Comparison of ENCODE assay signal across 16 cellular contexts in the genomic region with DNA sequence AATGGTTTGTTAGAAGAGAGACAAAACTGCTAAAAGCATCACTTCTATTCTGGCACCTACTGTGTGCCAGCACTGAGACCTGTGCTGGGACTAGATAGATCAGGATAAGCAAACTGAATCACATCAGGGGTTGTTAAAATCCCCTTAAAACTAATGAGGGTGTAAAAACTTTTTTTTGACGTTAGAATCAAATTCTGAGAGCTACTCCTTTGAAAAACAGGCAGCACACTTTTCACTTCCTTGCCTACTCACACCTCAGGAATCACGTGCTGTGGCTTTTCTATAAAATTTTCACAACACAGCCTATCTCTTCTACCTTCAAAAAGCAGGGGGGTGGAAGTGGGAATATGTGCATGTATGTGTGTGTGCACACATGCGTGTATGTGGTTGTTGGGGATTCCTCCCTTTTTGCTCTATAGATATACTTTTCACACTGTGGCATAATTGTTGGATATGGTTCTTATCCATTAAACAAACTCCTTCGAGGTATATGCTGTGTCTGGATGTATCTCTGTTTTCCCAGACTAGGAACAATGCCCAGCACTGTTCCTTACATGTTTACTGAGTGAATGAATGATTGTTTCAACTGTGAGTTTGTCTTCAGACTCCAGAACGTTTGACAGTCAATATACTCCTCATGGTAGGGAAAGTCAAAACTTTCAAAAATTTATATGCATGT.
DNase-seq lines count a peak whose midpoint lies in the region; ATAC-seq and TF ChIP-seq lines count a peak whose summit lies in the region.
"Had no signal": no experiment of that assay in that cellular context is flagged by ENCODE, and none has a peak within 500 bp of the region (broad histone marks: within the 10 kb centered on the region; RNA-seq: fewer than 3 reads in every experiment).

No MANE protein-coding gene starts in this region.

- DNase-seq in activated T-cell treated with anti-CD3 and anti-CD28 coated beads, Interleukin-2, amount 50 U/mL, for 4 hours: no peak
- DNase-seq in activated T-cell treated with anti-CD3 and anti-CD28 coated beads for 4 hours (no peak), T-helper 17 cell (no peak), chondrocyte (ENCODE audit: low spot score) (no peak), NCI-H82 (lab: John Stamatoyannopoulos, UW) (no peak), testis (no peak), DMS53 treated with DMSO at 0.1 percent for 48 hours (lab: John Stamatoyannopoulos, UW; ENCODE audit: unreplicated experiment) (no peak)
- DNase-seq in stimulated activated effector memory CD8-positive, alpha-beta T cell treated with anti-CD3 and anti-CD28 coated beads, Interleukin-12 subunit alpha, Interleukin-12 subunit beta, amount 100 ng/mL, for 72 hours (ENCODE audit: low spot score in 2 of 2): no peak
- DNase-seq: activated CD8-positive, alpha-beta memory T cell treated with anti-CD3 and anti-CD28 coated beads for 24 hours; cerebellar nuclear complex; NCI-H1930; NCI-H524; OCI-M1; psoas muscle had no signal

- no peaks in the 10 kb centered on the region for H3K36me3 ChIP-seq in testis (ENCODE audit: low read depth, missing control alignments)
- H3K36me3 ChIP-seq: gastroesophageal sphincter had no signal

- H3K27ac ChIP-seq in testis: no peak overlapping the region
- H3K27ac ChIP-seq: gastroesophageal sphincter, psoas muscle had no signal

- peaks cover 9% of the 10 kb centered on the region for H3K9me3 Mint-ChIP-seq in activated T-cell treated with anti-CD3 and anti-CD28 coated beads, Interleukin-2, amount 50 U/mL, for 4 hours
- no peaks in the 10 kb centered on the region for H3K9me3 Mint-ChIP-seq in chondrocyte (ENCODE audit: low read depth)
- no peaks in the 10 kb centered on the region for H3K9me3 Mint-ChIP-seq in stimulated activated effector memory CD8-positive, alpha-beta T cell treated with anti-CD3 and anti-CD28 coated beads, Interleukin-12 subunit alpha, Interleukin-12 subunit beta, amount 100 ng/mL, for 72 hours

- H3K27ac Mint-ChIP-seq in T-helper 17 cell (peak overlapping the region; percentile 100), chondrocyte (ENCODE audit: unreplicated experiment) (peak overlapping the region; percentile 12)
- H3K27ac Mint-ChIP-seq in stimulated activated effector memory CD8-positive, alpha-beta T cell treated with anti-CD3 and anti-CD28 coated beads, Interleukin-12 subunit alpha, Interleukin-12 subunit beta, amount 100 ng/mL, for 72 hours: peak overlapping the region; percentile 97
- H3K27ac Mint-ChIP-seq: CD14-positive monocyte had no signal

- H3K36me3 Mint-ChIP-seq in activated T-cell treated with anti-CD3 and anti-CD28 coated beads, Interleukin-2, amount 50 U/mL, for 4 hours (ENCODE audit: insufficient read depth): peaks cover 60% of the 10 kb centered on the region
- H3K36me3 Mint-ChIP-seq in T-helper 17 cell (ENCODE audit: low read depth): peaks cover 5% of the 10 kb centered on the region
- peaks cover 3% of the 10 kb centered on the region for H3K36me3 Mint-ChIP-seq in chondrocyte (ENCODE audit: low read depth)
- H3K36me3 Mint-ChIP-seq in stimulated activated effector memory CD8-positive, alpha-beta T cell treated with anti-CD3 and anti-CD28 coated beads, Interleukin-12 subunit alpha, Interleukin-12 subunit beta, amount 100 ng/mL, for 72 hours: peaks cover 90% of the 10 kb centered on the region

- 67 to 77% methylated on average over 5 of the region's 5 CpGs for WGBS in testis, 2 donors

- H3K4me1 ChIP-seq in testis: no peaks in the 10 kb centered on the region
- H3K4me1 ChIP-seq: psoas muscle had no signal

- intact Hi-C loops in testis (cut with DNase I; ENCODE audit: low total_unique reads): no loop called here

- peaks cover 96% of the 10 kb centered on the region for H3K4me1 Mint-ChIP-seq in activated T-cell treated with anti-CD3 and anti-CD28 coated beads, Interleukin-2, amount 50 U/mL, for 4 hours (ENCODE audit: low read depth)
- H3K4me1 Mint-ChIP-seq in T-helper 17 cell: peaks cover 78% of the 10 kb centered on the region
- H3K4me1 Mint-ChIP-seq in chondrocyte (ENCODE audit: low read depth): peaks cover 66% of the 10 kb centered on the region
- peaks cover 97% of the 10 kb centered on the region for H3K4me1 Mint-ChIP-seq in stimulated activated effector memory CD8-positive, alpha-beta T cell treated with anti-CD3 and anti-CD28 coated beads, Interleukin-12 subunit alpha, Interleukin-12 subunit beta, amount 100 ng/mL, for 72 hours

- peak; percentile 5 to 15 for ATAC-seq in activated T-cell treated with anti-CD3 and anti-CD28 coated beads, Interleukin-2, amount 50 U/mL, for 4 hours
- peak; percentile 66 for ATAC-seq in T-helper 17 cell
- ATAC-seq in stimulated activated effector memory CD8-positive, alpha-beta T cell treated with anti-CD3 and anti-CD28 coated beads, Interleukin-12 subunit alpha, Interleukin-12 subunit beta, amount 100 ng/mL, for 72 hours: no peak
- ATAC-seq: gastroesophageal sphincter, psoas muscle had no signal

- no peak overlapping the region for H3K4me3 ChIP-seq in testis
- H3K4me3 ChIP-seq: gastroesophageal sphincter, psoas muscle had no signal

- H3K27me3 ChIP-seq in testis: no peaks in the 10 kb centered on the region
- H3K27me3 ChIP-seq: gastroesophageal sphincter had no signal

- H3K9me3 ChIP-seq in T-helper 17 cell (ENCODE audit: control insufficient read depth, low read length, poor library complexity, severe bottlenecking) (no peaks in the 10 kb centered on the region), testis (no peaks in the 10 kb centered on the region)
- H3K9me3 ChIP-seq: gastroesophageal sphincter, psoas muscle had no signal

- no peak for TF ChIP-seq CTCF in chondrocyte (IDR thresholded peaks at IDR 0.05)
- no peak for TF ChIP-seq CTCF in testis (IDR thresholded peaks at IDR 0.05)

- TF ChIP-seq POLR2A in testis (IDR thresholded peaks at IDR 0.05): no peak

- H3K27me3 Mint-ChIP-seq in activated T-cell treated with anti-CD3 and anti-CD28 coated beads, Interleukin-2, amount 50 U/mL, for 4 hours (ENCODE audit: low read depth): no peaks in the 10 kb centered on the region
- H3K27me3 Mint-ChIP-seq in T-helper 17 cell (no peaks in the 10 kb centered on the region), chondrocyte (ENCODE audit: low read depth) (no peaks in the 10 kb centered on the region)

- peak overlapping the region; percentile 24 for H3K4me3 Mint-ChIP-seq in activated T-cell treated with anti-CD3 and anti-CD28 coated beads, Interleukin-2, amount 50 U/mL, for 4 hours
- H3K4me3 Mint-ChIP-seq in T-helper 17 cell (peak overlapping the region; percentile 74), chondrocyte (ENCODE audit: unreplicated experiment) (no peak overlapping the region)
- peak overlapping the region; percentile 83 for H3K4me3 Mint-ChIP-seq in stimulated activated effector memory CD8-positive, alpha-beta T cell treated with anti-CD3 and anti-CD28 coated beads, Interleukin-12 subunit alpha, Interleukin-12 subunit beta, amount 100 ng/mL, for 72 hours
- H3K4me3 Mint-ChIP-seq: CD14-positive monocyte had no signal

Comparison
In these comparisons a context has a peak if more than half of its experiments do, and no peak if none do; other contexts are left out.
1. H3K27ac Mint-ChIP-seq: peak in every context shown above with its lines; median percentile 100 in T-helper 17 cell; 97 in stimulated activated effector memory CD8-positive, alpha-beta T cell treated with anti-CD3 and anti-CD28 coated beads, Interleukin-12 subunit alpha, Interleukin-12 subunit beta, amount 100 ng/mL, for 72 hours; 12 in chondrocyte.